ENCODE assay signal across 32 cellular contexts in genomic region chrX:11309220-11309619, GRCh38. TPM values are rescaled to one million over a fixed set of nuclear protein-coding genes. Genes with fewer than 3 reads are reported as not detected.
DNase-seq lines count a peak whose midpoint lies in the region; ATAC-seq lines count a peak whose summit lies in the region.
"Had no signal": no experiment of that assay in that cellular context is flagged by ENCODE, and none has a peak within 500 bp of the region (broad histone marks: within the 10 kb centered on the region; RNA-seq: fewer than 3 reads in every experiment).

No MANE protein-coding gene starts in this region.

- no peaks in the 10 kb centered on the region for H3K9me3 ChIP-seq in adipocyte (ENCODE audit: control insufficient read depth, low read length)
- H3K9me3 ChIP-seq: adrenal gland, prostate gland, sigmoid colon, stomach, tibial artery had no signal

- H3K4me3 ChIP-seq in adipocyte (ENCODE audit: low read length), result no peak overlapping the region
- H3K4me3 ChIP-seq: adrenal gland, prostate gland, sigmoid colon, stomach, tibial artery had no signal

- ATAC-seq in GM18861 (IDR thresholded peaks at IDR 0.05; ENCODE audit: unreplicated experiment) (no peak), Right ventricle myocardium superior (ENCODE audit: poor library complexity) (no peak)
- ATAC-seq: left ventricle myocardium superior had no signal

- intact Hi-C loops in Right ventricle myocardium superior (cut with DNase I), result no loop called here

- DNase-seq in GM03348 (ENCODE audit: low spot score) (peak; percentile 6), adipocyte (ENCODE audit: low read depth) (peak; percentile 57), islet precursor cell (peak; percentile 56), NCI-H2196 (lab: John Stamatoyannopoulos, UW; ENCODE audit: unreplicated experiment) (no peak), Right ventricle myocardium superior (no peak), NCI-H2196 treated with DMSO at 0.1 percent for 48 hours (lab: John Stamatoyannopoulos, UW; ENCODE audit: unreplicated experiment) (no peak)
- DNase-seq: activated CD4-positive, alpha-beta memory T cell treated with anti-CD3 and anti-CD28 coated beads, Interleukin-2, amount 10 ng/mL, durations not matched to agents 7 days and 5 days; activated CD4-positive, alpha-beta T cell treated with anti-CD3 and anti-CD28 coated beads for 1 hour; activated CD8-positive, alpha-beta memory T cell treated with anti-CD3 and anti-CD28 coated beads, Interleukin-2, amount 50 U/mL, for 4 hours; activated naive CD4-positive, alpha-beta T cell treated with anti-CD3 and anti-CD28 coated beads for 36 hours; adrenal gland; Calu3; DMS79; effector CD4-positive, alpha-beta T cell; GOT3; hypothalamus; left ventricle myocardium superior; NCI-H1092 treated with DMSO at 0.1 percent for 48 hours; NCI-H187; NCI-H510A; OCI-M1; sigmoid colon; stimulated activated CD4-positive, alpha-beta T cell treated with anti-CD3 and anti-CD28 coated beads, Interleukin-4, amount 100 ng/mL, for 1 hour; stomach; T-helper 2 cell; tibial artery had no signal

- H3K27me3 ChIP-seq in adipocyte (replicated peaks; ENCODE audit: control insufficient read depth, insufficient read depth, low read length), result no peaks in the 10 kb centered on the region
- H3K27me3 ChIP-seq: adrenal gland, sigmoid colon, stomach, tibial artery had no signal

- peaks cover 5% of the 10 kb centered on the region for H3K4me1 ChIP-seq in adipocyte (ENCODE audit: control insufficient read depth, insufficient read depth, low read length)
- H3K4me1 ChIP-seq: adrenal gland, prostate gland, stomach had no signal

- H3K36me3 ChIP-seq in adipocyte (ENCODE audit: control insufficient read depth, insufficient read depth, low read length, severe bottlenecking), result no peaks in the 10 kb centered on the region
- H3K36me3 ChIP-seq: adrenal gland, prostate gland, sigmoid colon, stomach, tibial artery had no signal

- H3K9ac ChIP-seq in adipocyte (ENCODE audit: low read length), result no peak overlapping the region

RNA-seq across cellular contexts. Expression of gene AMELX, which starts 16.0 kb away (rescaled TPM):
- not detected for total RNA-seq in Right ventricle myocardium superior
- total RNA-seq: activated CD4-positive, alpha-beta memory T cell treated with anti-CD3 and anti-CD28 coated beads, Interleukin-2, amount 10 ng/mL, durations not matched to agents 7 days and 5 days; activated naive CD4-positive, alpha-beta T cell treated with anti-CD3 and anti-CD28 coated beads for 36 hours; activated T-helper 1 cell treated with anti-CD3 and anti-CD28 coated beads, Interleukin-12 subunit alpha, Interleukin-12 subunit beta, Interleukin-2, Interleukin-4 antibody, amounts not matched to agents 30 ng/mL and 10 ng/mL and 1 ng/mL, durations not matched to agents 14 hours and 24 hours and 36 hours; adrenal gland; bronchial epithelial cell; Calu3; fibroblast of lung; left ventricle myocardium superior; mesothelial cell of epicardium; prostate gland; sigmoid colon; stomach had no signal

Comparison
In these comparisons a context has a peak if more than half of its experiments do, and no peak if none do; other contexts are left out.
1. DNase-seq: peak in GM03348 (single experiment), adipocyte (single experiment) and islet precursor cell (single experiment); none in NCI-H2196 (single experiment), Right ventricle myocardium superior (single experiment) and NCI-H2196 treated with DMSO at 0.1 percent for 48 hours (single experiment).